ENCODE assay signal across 10 cellular contexts in the genomic region with DNA sequence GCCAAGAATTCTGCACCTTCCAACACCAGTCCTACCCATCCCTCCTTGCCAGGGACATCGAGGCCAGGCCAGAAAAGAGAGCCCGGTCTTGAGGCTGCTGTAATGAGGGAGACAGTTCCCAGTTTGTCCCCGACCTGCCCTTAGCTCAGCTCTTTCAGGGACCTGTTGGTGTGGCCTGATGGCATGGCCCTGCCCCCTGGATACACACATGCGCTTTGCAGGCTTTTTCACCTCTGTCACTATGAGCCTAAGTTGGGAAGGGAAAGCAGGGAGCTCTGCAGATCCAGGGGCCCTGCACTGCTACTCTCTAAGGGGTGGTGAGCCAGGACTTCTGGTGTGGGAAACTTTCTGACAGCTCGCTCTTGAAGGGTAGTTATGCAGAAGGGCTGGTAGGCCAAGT. TPM values are rescaled to one million over a fixed set of nuclear protein-coding genes. Genes with fewer than 3 reads are reported as not detected.
DNase-seq lines count a peak whose midpoint lies in the region; ATAC-seq and TF ChIP-seq lines count a peak whose summit lies in the region.
"Had no signal": no experiment of that assay in that cellular context is flagged by ENCODE, and none has a peak within 500 bp of the region (broad histone marks: within the 10 kb centered on the region; RNA-seq: fewer than 3 reads in every experiment).

No MANE protein-coding gene starts in this region.

- no peaks in the 10 kb centered on the region for H3K9me2 ChIP-seq in MM.1S (replicated peaks; ENCODE audit: insufficient read depth, low read length)

- CTCF ChIA-PET in Caco-2 (lab: Charles Lee): interaction anchor here (1.5 kb wide), 1 partner anchor 22 kb away, joined by 5 read pairs; no protein-coding TSS in a partner anchor
- CTCF ChIA-PET in CD4-positive, alpha-beta memory T cell (lab: Charles Lee; ENCODE audit: partially characterized antibody): interaction anchor here (0.6 to 3.2 kb wide), 7 partner anchors 9 to 160 kb away, joined by 3 to 17 read pairs (median 3); no protein-coding TSS in a partner anchor

- H3K4me3 Mint-ChIP-seq in Caco-2 (ENCODE audit: unreplicated experiment) (peak overlapping the region; percentile 96), natural killer cell (peak overlapping the region; percentile 13)
- H3K4me3 Mint-ChIP-seq in CD4-positive, alpha-beta memory T cell: peak overlapping the region in 3 of 8 donors; percentile 17 to 91 (median 19)

- H2AFZ ChIP-seq in MM.1S (ENCODE audit: low read length): no peak overlapping the region

- H3K4me1 Mint-ChIP-seq in Caco-2 (ENCODE audit: low read depth, unreplicated experiment) (peaks cover 42% of the 10 kb centered on the region), natural killer cell (peaks cover 25 to 40% of the 10 kb centered on the region in 2 donors)
- H3K4me1 Mint-ChIP-seq in CD4-positive, alpha-beta memory T cell: peaks cover 9 to 19% (median 15%) of the 10 kb centered on the region in 4 donors

- peaks cover 21% of the 10 kb centered on the region; the same call in 1 of the 2 replicates for H4K20me1 ChIP-seq in MM.1S (ENCODE audit: insufficient read depth, low read length)

- H3K9me3 Mint-ChIP-seq in Caco-2 (ENCODE audit: unreplicated experiment) (no peaks in the 10 kb centered on the region), natural killer cell (no peaks in the 10 kb centered on the region)
- no peaks in the 10 kb centered on the region for H3K9me3 Mint-ChIP-seq in CD4-positive, alpha-beta memory T cell

- H3K27me3 Mint-ChIP-seq in Caco-2 (ENCODE audit: insufficient read depth, unreplicated experiment) (no peaks in the 10 kb centered on the region), natural killer cell (ENCODE audit: low read depth in 2 of 2) (no peaks in the 10 kb centered on the region)
- H3K27me3 Mint-ChIP-seq in CD4-positive, alpha-beta memory T cell: peaks cover 0 to 1% of the 10 kb centered on the region in 2 donors

- ATAC-seq in natural killer cell (no peak), HG03039 (IDR thresholded peaks at IDR 0.05; ENCODE audit: unreplicated experiment) (no peak)

- H3K4me3 ChIP-seq in Caco-2 (ENCODE audit: low read depth, low read length) (peak overlapping the region; percentile 90), MM.1S (ENCODE audit: low read length) (peak overlapping the region; percentile 99), colonic mucosa (peak overlapping the region; percentile 80)
- no peak overlapping the region for H3K4me3 ChIP-seq in CD4-positive, alpha-beta memory T cell (ENCODE audit: low read length in 2 of 2)

- TF ChIP-seq CTCF in Caco-2 (IDR thresholded peaks at IDR 0.05; ENCODE audit: insufficient read depth in 1 of 2, low read depth in 1 of 2, low read length in 1 of 2, severe bottlenecking in 1 of 2, unreplicated experiment in 1 of 2) (no peak), MM.1S (IDR thresholded peaks at IDR 0.05; ENCODE audit: low read length) (no peak), colonic mucosa (IDR thresholded peaks at IDR 0.05) (no peak), natural killer cell (IDR thresholded peaks at IDR 0.05) (no peak)

- H3K27me3 ChIP-seq in Caco-2 (replicated peaks; ENCODE audit: control insufficient read depth, insufficient read depth, low read length): no peaks in the 10 kb centered on the region
- no peaks in the 10 kb centered on the region for H3K27me3 ChIP-seq in MM.1S (replicated peaks; ENCODE audit: insufficient read depth, low read length)
- no peaks in the 10 kb centered on the region for H3K27me3 ChIP-seq in colonic mucosa
- no peaks in the 10 kb centered on the region for H3K27me3 ChIP-seq in CD4-positive, alpha-beta memory T cell (ENCODE audit: insufficient read depth, low read length)

- intact Hi-C loops in Caco-2 (cut with micrococcal nuclease; ENCODE audit: unreplicated experiment): no loop called here
- intact Hi-C loops in colonic mucosa (cut with DNase I): no loop called here
- intact Hi-C loops in natural killer cell (cut with micrococcal nuclease): no loop called here
- intact Hi-C loops in CD4-positive, alpha-beta memory T cell (cut with micrococcal nuclease): no loop called here

- H3K36me3 Mint-ChIP-seq in Caco-2 (ENCODE audit: insufficient read depth, unreplicated experiment) (peaks cover 73% of the 10 kb centered on the region), natural killer cell (no peaks in the 10 kb centered on the region)
- no peaks in the 10 kb centered on the region for H3K36me3 Mint-ChIP-seq in CD4-positive, alpha-beta memory T cell

- H3K4me1 ChIP-seq in Caco-2 (peaks cover 27% of the 10 kb centered on the region), MM.1S (ENCODE audit: low read length) (peaks cover 19% of the 10 kb centered on the region), colonic mucosa (no peaks in the 10 kb centered on the region)
- peaks cover 14% of the 10 kb centered on the region for H3K4me1 ChIP-seq in CD4-positive, alpha-beta memory T cell (ENCODE audit: insufficient read depth, low read length)

- POLR2A ChIA-PET in Caco-2 (lab: Charles Lee): interaction anchor here (0.8 to 5.2 kb wide), 2 partner anchors 11 to 25 kb away, joined by 4 to 155 read pairs; no protein-coding TSS in a partner anchor
- POLR2A ChIA-PET in CD4-positive, alpha-beta memory T cell (lab: Charles Lee; ENCODE audit: partially characterized antibody): interaction anchor here (2.1 kb wide), 1 partner anchor 22 kb away, joined by 5 read pairs; no protein-coding TSS in a partner anchor

- H3K9me3 ChIP-seq in Caco-2: no peaks in the 10 kb centered on the region
- no peaks in the 10 kb centered on the region for H3K9me3 ChIP-seq in MM.1S (replicated peaks; ENCODE audit: insufficient read depth, low read length)
- H3K9me3 ChIP-seq in colonic mucosa: no peaks in the 10 kb centered on the region
- H3K9me3 ChIP-seq in CD4-positive, alpha-beta memory T cell (ENCODE audit: control insufficient read depth in 1 of 2, low read length in 2 of 2): no peaks in the 10 kb centered on the region

- peaks cover 66% of the 10 kb centered on the region for H3K79me2 ChIP-seq in MM.1S (ENCODE audit: low read length)

- H3K36me3 ChIP-seq in Caco-2 (ENCODE audit: control insufficient read depth, insufficient read depth, low read length): peaks cover 15% of the 10 kb centered on the region
- H3K36me3 ChIP-seq in MM.1S (replicated peaks; ENCODE audit: insufficient read depth, low read length): peaks cover 33% of the 10 kb centered on the region
- peaks cover 4% of the 10 kb centered on the region for H3K36me3 ChIP-seq in colonic mucosa
- H3K36me3 ChIP-seq in CD4-positive, alpha-beta memory T cell (ENCODE audit: insufficient read depth, low read length): no peaks in the 10 kb centered on the region

- no peaks in the 10 kb centered on the region for H3F3A ChIP-seq in MM.1S (ENCODE audit: insufficient read depth, low read length)

- no TSS peak for BruUV-seq in Caco-2 (replicated peaks; lab: Mats Ljungman, UMichigan)

- no peak overlapping the region for H3K27ac ChIP-seq in MM.1S (ENCODE audit: low read length)
- H3K27ac ChIP-seq in colonic mucosa: no peak overlapping the region
- no peak overlapping the region for H3K27ac ChIP-seq in CD4-positive, alpha-beta memory T cell (ENCODE audit: low read depth, low read length)

- peak overlapping the region; percentile 75 for H3K27ac Mint-ChIP-seq in Caco-2 (ENCODE audit: unreplicated experiment)
- no peak overlapping the region for H3K27ac Mint-ChIP-seq in natural killer cell
- no peak overlapping the region for H3K27ac Mint-ChIP-seq in CD4-positive, alpha-beta memory T cell

- peak overlapping the region; percentile 73 for H3K4me2 ChIP-seq in MM.1S (ENCODE audit: low read depth, low read length)

- DNase-seq in Caco-2: no peak
- DNase-seq in MM.1S: no peak
- no peak for DNase-seq in colonic mucosa
- no peak for DNase-seq in natural killer cell
- DNase-seq in CD4-positive, alpha-beta memory T cell: no peak
- DNase-seq in NOMO-1 treated with DMSO at 0.1 percent for 48 hours (lab: John Stamatoyannopoulos, UW; ENCODE audit: unreplicated experiment): no peak
- DNase-seq in medulla oblongata (ENCODE audit: extremely low spot score): no peak
- DNase-seq: Kasumi-1 had no signal

- H3K9ac ChIP-seq in MM.1S (ENCODE audit: low read length) (peak overlapping the region; percentile 4; the same call in 1 of the 2 replicates), colonic mucosa (ENCODE audit: low read depth in 2 of 2, low read length in 2 of 2) (no peak overlapping the region)

RNA-seq across cellular contexts. Expression of a gene that starts 2.1 kb away (rescaled TPM):
- 449 and 457 TPM in 2 replicates for total RNA-seq in Caco-2 (2022)
- 100 to 1,000 TPM; 159 to 513 TPM for total RNA-seq in colonic mucosa
- 10 to 100 TPM in 1 of 3 donors, 1 to 10 TPM in 2; 3.5 to 10.1 (median 3.8) TPM for total RNA-seq in natural killer cell
- total RNA-seq in CD4-positive, alpha-beta memory T cell: under 1 TPM; 0.61 to 1.00 TPM
- polyA plus RNA-seq in CD4-positive, alpha-beta memory T cell: 1 to 10 TPM in 1 of 2 donors, under 1 TPM in 1; 0.77 to 1.4 TPM

RNA-seq across cellular contexts. Expression of a gene that starts 19.1 kb away (rescaled TPM):
- 0.19 TPM in 1 of 2 replicates, not detected in the other for total RNA-seq in Caco-2 (2022)
- under 1 TPM; 0.50 to 0.52 TPM for total RNA-seq in colonic mucosa
- total RNA-seq in natural killer cell: not detected
- not detected for total RNA-seq in CD4-positive, alpha-beta memory T cell
- not detected for polyA plus RNA-seq in CD4-positive, alpha-beta memory T cell
- total RNA-seq: mucosa of gallbladder had no signal

Comparison
In these comparisons a context has a peak if more than half of its experiments do, and no peak if none do; other contexts are left out.
1. H3K4me3 ChIP-seq: peak in Caco-2 (single experiment), MM.1S (single experiment) and colonic mucosa (single experiment); none in CD4-positive, alpha-beta memory T cell (0 of 2).
2. RNA of a gene that starts 2.1 kb away (total RNA-seq): 159 to 513 TPM in colonic mucosa and 449 to 457 TPM in Caco-2; 3.5 to 10.1 TPM in natural killer cell and 0.61 to 1.00 TPM in CD4-positive, alpha-beta memory T cell; every median in the first group is over 10 times any median in the second.